8 cellular contexts compared by ENCODE assay signal in the genomic region with DNA sequence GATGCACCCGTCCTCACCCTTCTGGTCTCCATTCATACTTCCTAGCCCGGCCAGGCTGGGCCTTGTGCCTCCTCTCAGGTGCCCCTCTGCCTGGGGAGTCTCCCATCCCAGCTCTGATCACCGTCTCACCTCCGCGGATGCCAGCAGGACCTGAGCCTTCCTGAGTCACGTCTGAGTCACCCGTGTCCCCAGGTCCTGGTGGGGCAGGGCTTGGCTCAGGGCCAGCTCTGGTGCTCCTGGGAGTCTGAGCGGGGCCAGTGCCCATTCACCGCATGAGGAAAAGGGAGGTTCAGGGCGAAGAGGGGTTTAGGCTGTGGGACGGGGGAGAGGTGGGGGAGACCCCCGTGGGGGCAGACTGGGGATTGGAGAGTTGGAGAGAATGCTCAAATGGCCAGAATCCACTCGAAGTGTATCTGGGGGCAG. TPM values are rescaled to one million over a fixed set of nuclear protein-coding genes. Genes with fewer than 3 reads are reported as not detected.
DNase-seq lines count a peak whose midpoint lies in the region; ATAC-seq and TF ChIP-seq lines count a peak whose summit lies in the region.

No MANE protein-coding gene starts in this region.

- peak overlapping the region; percentile 50 for H2AFZ ChIP-seq in GM23248

- intact Hi-C loops in ascending aorta (cut with DNase I) = no loop called here

- in situ Hi-C loops in GM23248 (cut with MboI) = no loop called here

- H3K4me1 ChIP-seq in GM23248 (ENCODE audit: insufficient read depth) (peaks cover 3% of the 10 kb centered on the region; the same call in 1 of the 2 replicates), SJCRH30 (peaks cover 2% of the 10 kb centered on the region; the same call in 1 of the 2 replicates), ascending aorta (peaks cover 4 to 13% of the 10 kb centered on the region in 2 donors)

- H4K20me1 ChIP-seq in GM23248 (ENCODE audit: insufficient read depth) = no peaks in the 10 kb centered on the region

- H3F3A ChIP-seq in GM23248 (ENCODE audit: insufficient read depth) = no peaks in the 10 kb centered on the region

- no peaks in the 10 kb centered on the region for H3K27me3 ChIP-seq in GM23248 (replicated peaks; ENCODE audit: insufficient read depth)
- 0 out of 2 replicates have a peak, but pooled peaks cover 3% of the 10 kb centered on the region for H3K27me3 ChIP-seq in SJCRH30
- no peaks in the 10 kb centered on the region for H3K27me3 ChIP-seq in ascending aorta
- no peaks in the 10 kb centered on the region for H3K27me3 ChIP-seq in WERI-Rb-1 (ENCODE audit: insufficient read depth, low read depth, severe bottlenecking)

- no peaks in the 10 kb centered on the region for H3K9me3 ChIP-seq in GM23248 (ENCODE audit: low read depth)
- no peaks in the 10 kb centered on the region for H3K9me3 ChIP-seq in SJCRH30 (replicated peaks)
- no peaks in the 10 kb centered on the region for H3K9me3 ChIP-seq in ascending aorta
- no peaks in the 10 kb centered on the region for H3K9me3 ChIP-seq in WERI-Rb-1 (ENCODE audit: severe bottlenecking)

- peak overlapping the region; percentile 47 for H3K4me2 ChIP-seq in GM23248 (ENCODE audit: unreplicated experiment)

- WGBS in GM23248 (ENCODE audit: low coverage in 1 of 2, low lambda C conversion rate in 2 of 2, missing lambda C conversion rate in 2 of 2), 2 experiments = 15 to 17% methylated on average over 10 to 13 of the region's 13 CpGs

- H3K27ac ChIP-seq in GM23248 (no peak overlapping the region), SJCRH30 (no peak overlapping the region), ascending aorta (peak overlapping the region; percentile 65 to 78), WERI-Rb-1 (no peak overlapping the region)

- TF ChIP-seq CTCF in ascending aorta (IDR thresholded peaks at IDR 0.05) = peak in 1 of 3 experiments; percentile 1
- no peak for TF ChIP-seq CTCF in WERI-Rb-1 (IDR thresholded peaks at IDR 0.05; ENCODE audit: low read depth, low read length)

- DNase-seq in GM23248 (peak; percentile 86), SJCRH30 (peak; percentile 27 to 35), ascending aorta (ENCODE audit: low spot score in 2 of 2) (peak; percentile 63 to 93), iris pigment epithelial cell (ENCODE audit: low read depth) (peak; percentile 28), DMS114 treated with DMSO at 0.1 percent for 48 hours (lab: John Stamatoyannopoulos, UW; ENCODE audit: unreplicated experiment) (no peak), WERI-Rb-1 (no peak)
- DNase-seq in stimulated activated CD4-positive, alpha-beta T cell treated with anti-CD3 and anti-CD28 coated beads, Interleukin-4, amount 100 ng/mL, for 24 hours = peak; percentile 64

- H3K9ac ChIP-seq in GM23248 = peak overlapping the region; percentile 25

- H3K36me3 ChIP-seq in GM23248 (ENCODE audit: low read depth) = no peaks in the 10 kb centered on the region
- H3K36me3 ChIP-seq in SJCRH30 = peaks cover 5% of the 10 kb centered on the region; the same call in 1 of the 2 replicates
- peaks cover 17 to 18% of the 10 kb centered on the region in 2 donors for H3K36me3 ChIP-seq in ascending aorta
- peaks cover 13% of the 10 kb centered on the region for H3K36me3 ChIP-seq in WERI-Rb-1

- no peak for ATAC-seq in HG02885 (IDR thresholded peaks at IDR 0.05; ENCODE audit: poor library complexity, unreplicated experiment)

- peak overlapping the region; percentile 77 for H3K4me3 ChIP-seq in GM23248
- H3K4me3 ChIP-seq in SJCRH30 = no peak overlapping the region
- H3K4me3 ChIP-seq in ascending aorta = peak overlapping the region; percentile 59 to 67
- H3K4me3 ChIP-seq in WERI-Rb-1 (ENCODE audit: low read depth, low read length) = no peak overlapping the region

- H3K9me2 ChIP-seq in GM23248 (ENCODE audit: insufficient read depth) = no peaks in the 10 kb centered on the region

- no peaks in the 10 kb centered on the region for H3K79me2 ChIP-seq in GM23248 (ENCODE audit: insufficient read depth)

RNA-seq across cellular contexts. Expression of a gene that starts 0.6 kb away (rescaled TPM):
- total RNA-seq in GM23248 (2014; rRNA removed; shearing (Covaris generic)) = 0.32 and 2.5 TPM in 2 replicates
- 1.8 and 1.9 TPM in 2 replicates for polyA plus RNA-seq in GM23248 (2016; fragmentation: Nextera tagmentation; extraction: Ambion mirVana)
- 0.08 TPM in 1 of 2 replicates, not detected in the other for total RNA-seq in SJCRH30 (2014; rRNA removed; shearing (Covaris generic))
- 0.11 TPM for total RNA-seq in ascending aorta

RNA-seq across cellular contexts. Expression of a gene that starts 36.8 kb away (rescaled TPM):
- 4.2 and 5.2 TPM in 2 replicates for total RNA-seq in GM23248 (2014; rRNA removed; shearing (Covaris generic))
- 4.2 and 4.9 TPM in 2 replicates for polyA plus RNA-seq in GM23248 (2016; fragmentation: Nextera tagmentation; extraction: Ambion mirVana)
- 17.7 and 19.1 TPM in 2 replicates for total RNA-seq in SJCRH30 (2014; rRNA removed; shearing (Covaris generic))
- 45.1 TPM for total RNA-seq in ascending aorta

RNA-seq across cellular contexts. Expression of a gene that starts 51.9 kb away (rescaled TPM):
- total RNA-seq in GM23248 (2014; rRNA removed; shearing (Covaris generic)) = 8.9 and 11.0 TPM in 2 replicates
- 4.2 and 4.6 TPM in 2 replicates for polyA plus RNA-seq in GM23248 (2016; fragmentation: Nextera tagmentation; extraction: Ambion mirVana)
- total RNA-seq in SJCRH30 (2014; rRNA removed; shearing (Covaris generic)) = 5.1 and 5.8 TPM in 2 replicates
- 15.2 TPM for total RNA-seq in ascending aorta

RNA-seq across cellular contexts. Expression of a gene that starts 58.2 kb away (rescaled TPM):
- total RNA-seq in GM23248 (2014; rRNA removed; shearing (Covaris generic)) = not detected in 2 replicates
- polyA plus RNA-seq in GM23248 (2016; fragmentation: Nextera tagmentation; extraction: Ambion mirVana) = not detected in 2 replicates
- total RNA-seq in SJCRH30 (2014; rRNA removed; shearing (Covaris generic)) = not detected in 2 replicates
- total RNA-seq in ascending aorta = not detected

Comparison
In these comparisons a context has a peak if more than half of its experiments do, and no peak if none do; other contexts are left out.
1. DNase-seq: peak in GM23248 (single experiment), SJCRH30 (2 of 2), ascending aorta (2 of 2), iris pigment epithelial cell (single experiment) and stimulated activated CD4-positive, alpha-beta T cell treated with anti-CD3 and anti-CD28 coated beads, Interleukin-4, amount 100 ng/mL, for 24 hours (single experiment); none in DMS114 treated with DMSO at 0.1 percent for 48 hours (single experiment) and WERI-Rb-1 (single experiment).
2. H3K27ac ChIP-seq: peak in ascending aorta (2 of 2); none in GM23248 (single experiment), SJCRH30 (single experiment) and WERI-Rb-1 (single experiment).
3. H3K4me3 ChIP-seq: peak in GM23248 (single experiment) and ascending aorta (2 of 2); none in SJCRH30 (single experiment) and WERI-Rb-1 (single experiment).